Comparison of ENCODE assay signal across 12 cellular contexts in the genomic region with DNA sequence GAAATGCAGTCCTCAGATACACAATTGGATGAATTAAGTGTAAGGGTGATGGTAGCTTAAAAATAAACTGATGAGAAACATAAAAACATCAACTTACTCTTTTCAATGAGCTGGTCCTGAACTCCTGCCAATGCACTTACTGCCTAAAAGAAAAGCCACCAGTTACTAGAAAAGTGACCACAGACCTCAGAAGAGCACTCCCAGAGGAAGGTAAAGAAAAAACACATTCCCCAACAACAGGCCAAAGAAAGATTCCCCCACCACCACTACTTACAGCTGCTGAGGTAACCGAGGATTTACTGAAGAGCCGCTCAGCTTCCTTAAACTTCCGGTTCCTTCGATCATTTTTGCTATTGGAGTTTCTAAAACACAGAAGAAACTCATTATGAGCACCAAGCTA. TPM values are rescaled to one million over a fixed set of nuclear protein-coding genes. Genes with fewer than 3 reads are reported as not detected.
DNase-seq lines count a peak whose midpoint lies in the region; ATAC-seq and TF ChIP-seq lines count a peak whose summit lies in the region.
"Had no signal": no experiment of that assay in that cellular context is flagged by ENCODE, and none has a peak within 500 bp of the region (broad histone marks: within the 10 kb centered on the region; RNA-seq: fewer than 3 reads in every experiment).

No MANE protein-coding gene starts in this region.

- no peak overlapping the region for H3K4me3 Mint-ChIP-seq in nephron
- no peak overlapping the region for H3K4me3 Mint-ChIP-seq in naive thymus-derived CD8-positive, alpha-beta T cell

- no peak overlapping the region for H3K27ac Mint-ChIP-seq in nephron
- peak overlapping the region in 2 of 10 donors; percentile 28 to 54 for H3K27ac Mint-ChIP-seq in naive thymus-derived CD8-positive, alpha-beta T cell

- H3K27ac ChIP-seq in WERI-Rb-1 = no peak overlapping the region

- H3K4me3 ChIP-seq in WERI-Rb-1 (ENCODE audit: low read depth, low read length) = no peak overlapping the region

- H3K9me3 Mint-ChIP-seq in nephron = no peaks in the 10 kb centered on the region
- H3K9me3 Mint-ChIP-seq in naive thymus-derived CD8-positive, alpha-beta T cell = no peaks in the 10 kb centered on the region
- H3K9me3 Mint-ChIP-seq: naive B cell had no signal

- H3K36me3 Mint-ChIP-seq in nephron (ENCODE audit: low read depth) = peaks cover 52% of the 10 kb centered on the region
- peaks cover 0 to 75% (median 12%) of the 10 kb centered on the region in 3 donors for H3K36me3 Mint-ChIP-seq in naive thymus-derived CD8-positive, alpha-beta T cell

- peaks cover 5% of the 10 kb centered on the region for H3K4me1 Mint-ChIP-seq in nephron
- H3K4me1 Mint-ChIP-seq in naive thymus-derived CD8-positive, alpha-beta T cell = peaks cover 17 to 47% (median 41%) of the 10 kb centered on the region in 4 donors

- H3K36me3 ChIP-seq in WERI-Rb-1 = peaks cover 77% of the 10 kb centered on the region

- peak; percentile 18; the same call in 1 of the 2 replicates for TF ChIP-seq CTCF in WERI-Rb-1 (IDR thresholded peaks at IDR 0.05; ENCODE audit: low read depth, low read length)
- TF ChIP-seq CTCF in nephron (IDR thresholded peaks at IDR 0.05; ENCODE audit: unreplicated experiment in 3 of 3) = peak in 2 of 3 experiments; percentile 23 to 25

- no peaks in the 10 kb centered on the region for H3K9me3 ChIP-seq in WERI-Rb-1 (ENCODE audit: severe bottlenecking)

- no peaks in the 10 kb centered on the region for H3K27me3 Mint-ChIP-seq in nephron (ENCODE audit: low read depth)
- no peaks in the 10 kb centered on the region for H3K27me3 Mint-ChIP-seq in naive thymus-derived CD8-positive, alpha-beta T cell
- H3K27me3 Mint-ChIP-seq: naive B cell had no signal

- POLR2A ChIA-PET in naive thymus-derived CD8-positive, alpha-beta T cell (lab: Charles Lee) = interaction anchor here (0.9 to 1.3 kb wide), 3 partner anchors 13 to 181 kb away, joined by 3 read pairs; a partner anchor contains a TSS

- DNase-seq in NCI-H2107 treated with DMSO at 0.1 percent for 48 hours (lab: John Stamatoyannopoulos, UW; ENCODE audit: unreplicated experiment) = peak; percentile 62
- DNase-seq in NCI-H2107 (lab: John Stamatoyannopoulos, UW) = no peak
- peak; percentile 68 to 76 for DNase-seq in Kasumi-1 (lab: John Stamatoyannopoulos, UW)
- DNase-seq in WERI-Rb-1 = no peak
- DNase-seq in naive thymus-derived CD8-positive, alpha-beta T cell = no peak
- DNase-seq: C1 segment of cervical spinal cord, naive B cell, NCI-H1417 treated with DMSO at 0.1 percent for 48 hours had no signal

- ATAC-seq in naive thymus-derived CD8-positive, alpha-beta T cell = no peak
- ATAC-seq in GM21619 (IDR thresholded peaks at IDR 0.05; ENCODE audit: unreplicated experiment) (no peak), GM21717 (IDR thresholded peaks at IDR 0.05; ENCODE audit: unreplicated experiment) (no peak)
- ATAC-seq: esophagus mucosa had no signal

- H3K27me3 ChIP-seq in WERI-Rb-1 (ENCODE audit: insufficient read depth, low read depth, severe bottlenecking) = no peaks in the 10 kb centered on the region

RNA-seq across cellular contexts. Expression of gene MEAF6, which starts 5.4 kb away (rescaled TPM):
- total RNA-seq in naive thymus-derived CD8-positive, alpha-beta T cell = 10 to 100 TPM; 93.8 to 99.3 TPM
- 100 to 1,000 TPM; 118 to 184 (median 154) TPM for polyA plus RNA-seq in naive thymus-derived CD8-positive, alpha-beta T cell

RNA-seq across cellular contexts. Expression of gene ZC3H12A, which starts 34.8 kb away (rescaled TPM):
- 10 to 100 TPM; 39.5 to 45.3 TPM for total RNA-seq in naive thymus-derived CD8-positive, alpha-beta T cell
- polyA plus RNA-seq in naive thymus-derived CD8-positive, alpha-beta T cell = 10 to 100 TPM in 1 of 3 donors, 1 to 10 TPM in 2; 1.5 to 10.0 (median 3.1) TPM

RNA-seq across cellular contexts. Expression of gene SNIP1, which starts 44.9 kb away (rescaled TPM):
- total RNA-seq in naive thymus-derived CD8-positive, alpha-beta T cell = 10 to 100 TPM; 36.3 to 36.9 TPM
- 1 to 10 TPM; 3.6 to 5.5 (median 3.7) TPM for polyA plus RNA-seq in naive thymus-derived CD8-positive, alpha-beta T cell

RNA-seq across cellular contexts. Expression of gene DNALI1, which starts 47.6 kb away (rescaled TPM):
- total RNA-seq in naive thymus-derived CD8-positive, alpha-beta T cell = under 1 TPM; 0.49 to 0.60 TPM
- not detected for polyA plus RNA-seq in naive thymus-derived CD8-positive, alpha-beta T cell

Comparison
In these comparisons a context has a peak if more than half of its experiments do, and no peak if none do; other contexts are left out.
1. DNase-seq: peak in NCI-H2107 treated with DMSO at 0.1 percent for 48 hours (single experiment) and Kasumi-1 (2 of 2); none in NCI-H2107 (single experiment), WERI-Rb-1 (single experiment) and naive thymus-derived CD8-positive, alpha-beta T cell (0 of 10).